In the genomic region with DNA sequence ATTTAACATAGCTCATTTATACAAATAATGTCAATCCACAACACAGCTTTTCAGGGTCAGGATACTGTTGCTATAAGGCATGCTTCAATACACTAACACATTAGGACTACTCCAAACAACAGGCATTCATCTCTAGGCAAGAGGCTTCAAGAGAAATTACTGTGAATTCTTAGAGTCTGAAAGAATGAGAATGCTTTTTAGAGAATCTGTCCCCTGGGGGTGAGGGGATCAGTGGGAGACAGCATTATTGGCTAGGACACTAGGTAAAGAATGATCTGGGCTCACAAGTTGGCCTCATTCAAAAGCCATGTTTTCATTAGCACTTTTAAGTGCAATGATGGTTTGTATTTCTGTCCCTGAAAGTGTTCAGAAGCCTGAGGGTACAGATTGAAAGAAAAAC, we compare ENCODE assay signal across 23 cellular contexts.
DNase-seq lines count a peak whose midpoint lies in the region; ATAC-seq, FAIRE-seq and TF ChIP-seq lines count a peak whose summit lies in the region.
"Had no signal": no experiment of that assay in that cellular context is flagged by ENCODE, and none has a peak within 500 bp of the region (broad histone marks: within the 10 kb centered on the region; RNA-seq: fewer than 3 reads in every experiment).

No MANE protein-coding gene starts in this region.

- peaks cover 15% of the 10 kb centered on the region; the same call in 1 of the 2 replicates for H3K4me1 ChIP-seq in HUES6 (ENCODE audit: control insufficient read depth, insufficient read depth, low read length)
- H3K4me1 ChIP-seq in keratinocyte (ENCODE audit: control insufficient read depth, extremely low read depth, insufficient read depth, low read length): peaks cover 15% of the 10 kb centered on the region
- H3K4me1 ChIP-seq in neuron (ENCODE audit: insufficient read depth, low read length): peaks cover 29% of the 10 kb centered on the region
- H3K4me1 ChIP-seq: BE2C had no signal

- no peak for ATAC-seq in activated naive CD8-positive, alpha-beta T cell treated with anti-CD3 and anti-CD28 coated beads, Interleukin-2, amount 50 U/mL, for 24 hours
- ATAC-seq: HCT116 had no signal

- no peak for TF ChIP-seq CTCF in keratinocyte (optimal IDR thresholded peaks at IDR 0.05 in 1 of 3, IDR thresholded peaks at IDR 0.05 in 1 of 3, conservative IDR thresholded peaks at IDR 0.05 in 1 of 3; ENCODE audit: extremely low read depth in 1 of 3, insufficient read depth in 2 of 3, low read length in 3 of 3)

- no peaks in the 10 kb centered on the region for H3K4me1 Mint-ChIP-seq in activated naive CD8-positive, alpha-beta T cell treated with anti-CD3 and anti-CD28 coated beads, Interleukin-2, amount 50 U/mL, for 24 hours
- H3K4me1 Mint-ChIP-seq: CD4-positive, CD25-positive, alpha-beta regulatory T cell had no signal

- dilution Hi-C loops in keratinocyte (cut with MboI; ENCODE audit: extremely low pct_ligation_motif_present, low sequenced_read_pairs): loop anchor here (25.0 kb wide), 1 partner anchor 133 kb away; the partner anchor contains the start of gene SEMA3D

- H3K27me3 ChIP-seq in HUES6 (ENCODE audit: control insufficient read depth, insufficient read depth, low read length) (no peaks in the 10 kb centered on the region), keratinocyte (ENCODE audit: control insufficient read depth, extremely low read depth, insufficient read depth, low read length) (no peaks in the 10 kb centered on the region), neuron (ENCODE audit: insufficient read depth, low read length) (no peaks in the 10 kb centered on the region)
- H3K27me3 ChIP-seq: BE2C had no signal

- H3K36me3 ChIP-seq in HUES6 (ENCODE audit: control insufficient read depth, insufficient read depth, low read length): no peaks in the 10 kb centered on the region
- H3K36me3 ChIP-seq in keratinocyte (ENCODE audit: control insufficient read depth in 2 of 2, extremely low read depth in 1 of 2, insufficient read depth in 2 of 2, low read length in 2 of 2): no peaks in the 10 kb centered on the region
- H3K36me3 ChIP-seq in neuron (ENCODE audit: insufficient read depth, low read length): no peaks in the 10 kb centered on the region
- H3K36me3 ChIP-seq: BE2C had no signal

- no peaks in the 10 kb centered on the region for H3K9me1 ChIP-seq in keratinocyte (ENCODE audit: control insufficient read depth, extremely low read depth, insufficient read depth, low read length)

- H2AFZ ChIP-seq in keratinocyte (ENCODE audit: control insufficient read depth, low read length) (peak overlapping the region; percentile 80), neuron (ENCODE audit: low read depth, low read length) (peak overlapping the region; percentile 21)

- H3K9me3 ChIP-seq in HUES6 (ENCODE audit: control insufficient read depth, insufficient read depth, low read depth, low read length) (no peaks in the 10 kb centered on the region), keratinocyte (ENCODE audit: control insufficient read depth, low read depth, low read length) (no peaks in the 10 kb centered on the region), neuron (ENCODE audit: low read length) (no peaks in the 10 kb centered on the region)
- H3K9me3 ChIP-seq: BE2C had no signal

- no peak overlapping the region for H3K27ac Mint-ChIP-seq in activated naive CD8-positive, alpha-beta T cell treated with anti-CD3 and anti-CD28 coated beads, Interleukin-2, amount 50 U/mL, for 24 hours
- H3K27ac Mint-ChIP-seq: CD4-positive, CD25-positive, alpha-beta regulatory T cell had no signal

- H3K9ac ChIP-seq in HUES6 (ENCODE audit: low read length) (no peak overlapping the region), keratinocyte (ENCODE audit: control insufficient read depth, extremely low read depth, insufficient read depth, low read length) (no peak overlapping the region)

- no peak for FAIRE-seq in keratinocyte (lab: Jason Lieb, UNC)
- FAIRE-seq: A204.1 had no signal

- peak overlapping the region; percentile 50; the same call in 1 of the 2 replicates for H3K27ac ChIP-seq in HUES6 (ENCODE audit: low read depth, low read length)
- no peak overlapping the region for H3K27ac ChIP-seq in keratinocyte (ENCODE audit: control insufficient read depth, insufficient read depth, low read length)
- H3K27ac ChIP-seq: SK-N-MC had no signal

- no peaks in the 10 kb centered on the region for H3K9me3 Mint-ChIP-seq in activated naive CD8-positive, alpha-beta T cell treated with anti-CD3 and anti-CD28 coated beads, Interleukin-2, amount 50 U/mL, for 24 hours

- no peaks in the 10 kb centered on the region for H3K79me2 ChIP-seq in keratinocyte (ENCODE audit: control insufficient read depth, insufficient read depth, low read length)

- no peaks in the 10 kb centered on the region for H3K36me3 Mint-ChIP-seq in activated naive CD8-positive, alpha-beta T cell treated with anti-CD3 and anti-CD28 coated beads, Interleukin-2, amount 50 U/mL, for 24 hours (ENCODE audit: low read depth)
- H3K36me3 Mint-ChIP-seq: CD4-positive, CD25-positive, alpha-beta regulatory T cell had no signal

- H4K20me1 ChIP-seq in keratinocyte (ENCODE audit: control insufficient read depth, extremely low read depth, insufficient read depth, low read length): no peaks in the 10 kb centered on the region

- H3K4me2 ChIP-seq in keratinocyte (ENCODE audit: control insufficient read depth, extremely low read depth, insufficient read depth, low read depth, low read length): no peak overlapping the region

- peak; percentile 43 for DNase-seq in ELF-1 (ENCODE audit: low read depth, low spot score)
- DNase-seq in keratinocyte (ENCODE audit: low read depth, low spot score): no peak
- DNase-seq in stimulated activated CD4-positive, alpha-beta T cell treated with anti-CD3 and anti-CD28 coated beads, Interleukin-2, amount 100 ng/mL, for 48 hours: no peak
- no peak for DNase-seq in activated CD8-positive, alpha-beta memory T cell treated with anti-CD3 and anti-CD28 coated beads, Interleukin-2, amount 50 U/mL, for 48 hours
- DNase-seq in NCI-H748 treated with DMSO at 0.1 percent for 48 hours (lab: John Stamatoyannopoulos, UW): no peak
- no peak for DNase-seq in activated naive CD8-positive, alpha-beta T cell treated with anti-CD3 and anti-CD28 coated beads, Interleukin-2, amount 50 U/mL, for 24 hours
- DNase-seq: BE2C; CD4-positive, CD25-positive, alpha-beta regulatory T cell; COR-L47; DMS 273 treated with DMSO at 0.1 percent for 48 hours; GDM1; IMR-90; NCI-H1417 treated with DMSO at 0.1 percent for 48 hours; NCI-H187 treated with DMSO at 0.1 percent for 48 hours; NCI-H2171; NCI-H526 treated with DMSO at 0.1 percent for 48 hours; NK-92 treated with Interleukin-12 subunit alpha and Interleukin-12 subunit beta, amount 100 ng/mL, for 24 hours; SHP77 had no signal

- H3K27me3 Mint-ChIP-seq in activated naive CD8-positive, alpha-beta T cell treated with anti-CD3 and anti-CD28 coated beads, Interleukin-2, amount 50 U/mL, for 24 hours: peaks cover 6% of the 10 kb centered on the region
- H3K27me3 Mint-ChIP-seq: CD4-positive, CD25-positive, alpha-beta regulatory T cell had no signal

- H3K4me3 ChIP-seq in HUES6 (ENCODE audit: low read depth, low read length) (no peak overlapping the region), keratinocyte (ENCODE audit: control insufficient read depth in 2 of 3, extremely low read depth in 1 of 3, insufficient read depth in 2 of 3, low read depth in 1 of 3, low read length in 3 of 3) (no peak overlapping the region), neuron (ENCODE audit: low read length) (no peak overlapping the region)
- H3K4me3 ChIP-seq: SK-N-MC had no signal

- H3K4me3 Mint-ChIP-seq in activated naive CD8-positive, alpha-beta T cell treated with anti-CD3 and anti-CD28 coated beads, Interleukin-2, amount 50 U/mL, for 24 hours: no peak overlapping the region
- H3K4me3 Mint-ChIP-seq: CD4-positive, CD25-positive, alpha-beta regulatory T cell had no signal
